Comparison of ENCODE assay signal across 21 cellular contexts in the genomic region with DNA sequence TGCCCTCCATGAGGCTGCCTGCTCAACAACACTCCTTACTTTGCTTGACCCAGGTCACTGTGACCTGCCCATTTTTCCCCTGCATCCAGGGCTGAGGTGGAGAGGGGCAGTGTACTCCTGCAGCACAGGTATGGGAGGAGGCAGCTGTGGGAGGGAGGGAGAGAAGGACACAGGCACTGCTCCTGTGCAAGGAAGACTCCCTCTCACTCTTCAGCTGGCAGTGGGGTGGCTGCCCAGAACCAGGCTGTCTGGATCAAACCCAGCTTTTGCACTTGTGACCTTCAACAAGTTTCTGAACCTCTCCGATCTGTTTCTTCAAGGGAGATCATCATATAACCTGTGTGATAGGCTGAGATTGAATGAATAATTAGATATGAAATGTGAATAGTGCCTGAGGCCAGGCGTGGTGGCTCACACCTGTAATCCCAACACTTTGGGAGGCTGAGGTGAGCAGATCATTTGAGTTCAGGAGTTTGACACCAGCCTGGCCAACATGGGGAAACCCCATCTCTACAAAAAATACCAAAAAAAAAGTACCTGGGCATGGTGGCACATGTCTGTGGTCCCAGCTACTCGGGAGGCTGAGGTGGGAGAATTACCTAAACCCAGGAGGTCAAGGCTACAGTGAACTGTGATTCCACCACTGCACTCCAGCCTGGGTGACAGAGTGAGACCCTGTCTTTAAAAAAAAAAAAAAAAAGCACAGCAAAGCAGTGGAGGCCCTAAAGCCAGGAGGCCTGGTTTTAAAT. TPM values are rescaled to one million over a fixed set of nuclear protein-coding genes. Genes with fewer than 3 reads are reported as not detected.
DNase-seq lines count a peak whose midpoint lies in the region; ATAC-seq, FAIRE-seq and TF ChIP-seq lines count a peak whose summit lies in the region.
"Had no signal": no experiment of that assay in that cellular context is flagged by ENCODE, and none has a peak within 500 bp of the region (broad histone marks: within the 10 kb centered on the region; RNA-seq: fewer than 3 reads in every experiment).

No MANE protein-coding gene starts in this region.

- peaks cover 17% of the 10 kb centered on the region for H3K4me1 ChIP-seq in CD4-positive, alpha-beta memory T cell (ENCODE audit: insufficient read depth, low read length)
- peaks cover 8 to 10% of the 10 kb centered on the region in 2 donors for H3K4me1 ChIP-seq in naive thymus-derived CD4-positive, alpha-beta T cell (ENCODE audit: control insufficient read depth in 2 of 2, insufficient read depth in 2 of 2, low read length in 2 of 2)
- H3K4me1 ChIP-seq in small intestine (ENCODE audit: control insufficient read depth in 2 of 2, insufficient read depth in 1 of 2, low read depth in 1 of 2, low read length in 1 of 2) = no peaks in the 10 kb centered on the region

- no peaks in the 10 kb centered on the region for H3K9me3 ChIP-seq in CD4-positive, alpha-beta memory T cell (ENCODE audit: control insufficient read depth in 1 of 2, low read length in 2 of 2)
- no peaks in the 10 kb centered on the region for H3K9me3 ChIP-seq in naive thymus-derived CD4-positive, alpha-beta T cell (ENCODE audit: control insufficient read depth in 2 of 3, low read length in 3 of 3)
- H3K9me3 ChIP-seq in small intestine (ENCODE audit: control insufficient read depth, low read depth) = no peaks in the 10 kb centered on the region
- H3K9me3 ChIP-seq: left ventricle myocardium inferior had no signal

- no peak overlapping the region for H3K27ac ChIP-seq in CD4-positive, alpha-beta memory T cell (ENCODE audit: low read depth, low read length)
- no peak overlapping the region for H3K27ac ChIP-seq in naive thymus-derived CD4-positive, alpha-beta T cell (ENCODE audit: low read depth, low read length)
- H3K27ac ChIP-seq in small intestine (ENCODE audit: low read depth in 1 of 2, low read length in 1 of 2) = no peak overlapping the region
- H3K27ac ChIP-seq: left ventricle myocardium inferior, VCaP had no signal

- H3K9me3 Mint-ChIP-seq in activated CD4-positive, alpha-beta T cell treated with anti-CD3 and anti-CD28 coated beads for 36 hours (ENCODE audit: low read depth) = no peaks in the 10 kb centered on the region
- H3K9me3 Mint-ChIP-seq in CD4-positive, alpha-beta memory T cell = no peaks in the 10 kb centered on the region
- H3K9me3 Mint-ChIP-seq in activated CD8-positive, alpha-beta T cell treated with anti-CD3 and anti-CD28 coated beads for 36 hours = no peaks in the 10 kb centered on the region
- no peaks in the 10 kb centered on the region for H3K9me3 Mint-ChIP-seq in naive thymus-derived CD4-positive, alpha-beta T cell
- H3K9me3 Mint-ChIP-seq: type B pancreatic cell had no signal

- H3K4me3 ChIP-seq in CD4-positive, alpha-beta memory T cell (ENCODE audit: low read length in 2 of 2) = no peak overlapping the region
- H3K4me3 ChIP-seq in naive thymus-derived CD4-positive, alpha-beta T cell (ENCODE audit: low read length) = no peak overlapping the region
- no peak overlapping the region for H3K4me3 ChIP-seq in small intestine (ENCODE audit: low read depth in 1 of 2, low read length in 2 of 2)
- H3K4me3 ChIP-seq: left ventricle myocardium inferior had no signal

- no peaks in the 10 kb centered on the region for H3K27me3 ChIP-seq in CD4-positive, alpha-beta memory T cell (ENCODE audit: insufficient read depth, low read length)
- no peaks in the 10 kb centered on the region for H3K27me3 ChIP-seq in naive thymus-derived CD4-positive, alpha-beta T cell (ENCODE audit: control insufficient read depth in 2 of 2, insufficient read depth in 2 of 2, low read length in 2 of 2)
- no peaks in the 10 kb centered on the region for H3K27me3 ChIP-seq in small intestine (ENCODE audit: control insufficient read depth in 2 of 2, insufficient read depth in 2 of 2, low read length in 2 of 2)

- peak overlapping the region; percentile 67 for H3K27ac Mint-ChIP-seq in activated CD4-positive, alpha-beta T cell treated with anti-CD3 and anti-CD28 coated beads for 36 hours
- H3K27ac Mint-ChIP-seq in CD4-positive, alpha-beta memory T cell = peak overlapping the region; percentile 25 to 88 (median 68)
- H3K27ac Mint-ChIP-seq in activated CD8-positive, alpha-beta T cell treated with anti-CD3 and anti-CD28 coated beads for 36 hours = peak overlapping the region; percentile 6
- peak overlapping the region; percentile 0 to 80 (median 71) for H3K27ac Mint-ChIP-seq in naive thymus-derived CD4-positive, alpha-beta T cell
- H3K27ac Mint-ChIP-seq: type B pancreatic cell had no signal

- no peak for DNase-seq in activated CD4-positive, alpha-beta T cell treated with anti-CD3 and anti-CD28 coated beads for 36 hours
- DNase-seq in activated CD4-positive, alpha-beta T cell treated with anti-CD3 and anti-CD28 coated beads, Interleukin-2, amount 50 U/mL, for 48 hours = no peak
- no peak for DNase-seq in CD4-positive, alpha-beta memory T cell
- no peak for DNase-seq in activated CD8-positive, alpha-beta T cell treated with anti-CD3 and anti-CD28 coated beads for 36 hours
- DNase-seq in naive thymus-derived CD4-positive, alpha-beta T cell = no peak
- no peak for DNase-seq in superior temporal gyrus (ENCODE audit: extremely low spot score)
- DNase-seq in small intestine = no peak
- DNase-seq: C1 segment of cervical spinal cord, DMS53, Kasumi-1, left ventricle myocardium inferior, NCI-H1105, NCI-H748 treated with DMSO at 0.1 percent for 48 hours had no signal

- CTCF ChIA-PET in activated CD4-positive, alpha-beta T cell treated with anti-CD3 and anti-CD28 coated beads for 36 hours (lab: Charles Lee) = interaction anchor here (0.6 to 5.6 kb wide), 4 partner anchors 17 to 292 kb away, joined by 3 to 36 read pairs (median 4); partner anchors contain the start of gene RAB5IF
- CTCF ChIA-PET in CD4-positive, alpha-beta memory T cell (lab: Charles Lee; ENCODE audit: partially characterized antibody) = interaction anchor here (0.7 to 13.2 kb wide), 5 partner anchors 12 to 167 kb away, joined by 3 to 132 read pairs (median 4); partner anchors contain the start of gene TGIF2
- CTCF ChIA-PET in activated CD8-positive, alpha-beta T cell treated with anti-CD3 and anti-CD28 coated beads for 36 hours (lab: Charles Lee) = interaction anchor here (1.3 to 4.4 kb wide), 3 partner anchors 11 to 18 kb away, joined by 3 to 25 read pairs (median 14); partner anchors contain the start of gene RAB5IF
- CTCF ChIA-PET in naive thymus-derived CD4-positive, alpha-beta T cell (lab: Charles Lee) = interaction anchor here (0.8 to 4.9 kb wide), 5 partner anchors 17 to 29 kb away, joined by 3 to 20 read pairs (median 4); partner anchors contain the start of gene RAB5IF

- POLR2A ChIA-PET in activated CD4-positive, alpha-beta T cell treated with anti-CD3 and anti-CD28 coated beads for 36 hours (lab: Charles Lee) = interaction anchor here (0.9 kb wide), 1 partner anchor 11 kb away, joined by 5 read pairs; no protein-coding TSS in a partner anchor
- POLR2A ChIA-PET in CD4-positive, alpha-beta memory T cell (lab: Charles Lee; ENCODE audit: partially characterized antibody) = interaction anchor here (1.0 to 13.7 kb wide), 4 partner anchors 7 to 159 kb away, joined by 4 to 202 read pairs (median 74); partner anchors contain the start of genes NDRG3, RAB5IF and TGIF2
- POLR2A ChIA-PET in activated CD8-positive, alpha-beta T cell treated with anti-CD3 and anti-CD28 coated beads for 36 hours (lab: Charles Lee) = interaction anchor here (0.6 to 16.3 kb wide), 3 partner anchors 12 to 335 kb away, joined by 3 to 214 read pairs (median 11); partner anchors contain the start of genes RAB5IF and TGIF2
- POLR2A ChIA-PET in naive thymus-derived CD4-positive, alpha-beta T cell (lab: Charles Lee) = interaction anchor here (0.5 to 1.6 kb wide), 5 partner anchors 10 to 19 kb away, joined by 3 to 5 read pairs (median 5); no protein-coding TSS in a partner anchor

- ATAC-seq in activated CD4-positive, alpha-beta T cell treated with anti-CD3 and anti-CD28 coated beads for 36 hours = no peak
- no peak for ATAC-seq in activated CD8-positive, alpha-beta T cell treated with anti-CD3 and anti-CD28 coated beads for 36 hours
- peak; percentile 1 for ATAC-seq in naive thymus-derived CD4-positive, alpha-beta T cell
- ATAC-seq in HG02840 (IDR thresholded peaks at IDR 0.05; ENCODE audit: low FRiP score, unreplicated experiment) = no peak
- ATAC-seq: esophagus mucosa had no signal

- peaks cover 34% of the 10 kb centered on the region for H3K4me1 Mint-ChIP-seq in activated CD4-positive, alpha-beta T cell treated with anti-CD3 and anti-CD28 coated beads for 36 hours
- peaks cover 16 to 38% (median 24%) of the 10 kb centered on the region in 4 donors for H3K4me1 Mint-ChIP-seq in CD4-positive, alpha-beta memory T cell
- peaks cover 45% of the 10 kb centered on the region for H3K4me1 Mint-ChIP-seq in activated CD8-positive, alpha-beta T cell treated with anti-CD3 and anti-CD28 coated beads for 36 hours (ENCODE audit: low read depth)
- peaks cover 21 to 41% (median 32%) of the 10 kb centered on the region in 7 donors for H3K4me1 Mint-ChIP-seq in naive thymus-derived CD4-positive, alpha-beta T cell

- no peaks in the 10 kb centered on the region for H3K27me3 Mint-ChIP-seq in activated CD4-positive, alpha-beta T cell treated with anti-CD3 and anti-CD28 coated beads for 36 hours
- H3K27me3 Mint-ChIP-seq in CD4-positive, alpha-beta memory T cell = no peaks in the 10 kb centered on the region
- H3K27me3 Mint-ChIP-seq in activated CD8-positive, alpha-beta T cell treated with anti-CD3 and anti-CD28 coated beads for 36 hours = no peaks in the 10 kb centered on the region
- H3K27me3 Mint-ChIP-seq in naive thymus-derived CD4-positive, alpha-beta T cell = no peaks in the 10 kb centered on the region
- H3K27me3 Mint-ChIP-seq: type B pancreatic cell had no signal

- TF ChIP-seq CTCF in activated CD8-positive, alpha-beta T cell treated with anti-CD3 and anti-CD28 coated beads for 36 hours (IDR thresholded peaks at IDR 0.05) = no peak

- WGBS in small intestine, 3 donors = 82 to 89% (median 87%) methylated on average over 3 of the region's 3 CpGs

- H3K36me3 Mint-ChIP-seq in activated CD4-positive, alpha-beta T cell treated with anti-CD3 and anti-CD28 coated beads for 36 hours (ENCODE audit: low read depth) = peaks cover 39% of the 10 kb centered on the region
- peaks cover 12 to 38% of the 10 kb centered on the region in 2 donors for H3K36me3 Mint-ChIP-seq in CD4-positive, alpha-beta memory T cell
- H3K36me3 Mint-ChIP-seq in activated CD8-positive, alpha-beta T cell treated with anti-CD3 and anti-CD28 coated beads for 36 hours (ENCODE audit: low read depth) = peaks cover 48% of the 10 kb centered on the region
- H3K36me3 Mint-ChIP-seq in naive thymus-derived CD4-positive, alpha-beta T cell = peaks cover 0 to 20% (median 3%) of the 10 kb centered on the region in 5 donors

- intact Hi-C loops in activated CD4-positive, alpha-beta T cell treated with anti-CD3 and anti-CD28 coated beads for 36 hours (cut with DNase I, micrococcal nuclease) = no loop called here
- intact Hi-C loops in CD4-positive, alpha-beta memory T cell (cut with micrococcal nuclease) = no loop called here
- intact Hi-C loops in activated CD8-positive, alpha-beta T cell treated with anti-CD3 and anti-CD28 coated beads for 36 hours (cut with micrococcal nuclease) = no loop called here
- intact Hi-C loops in naive thymus-derived CD4-positive, alpha-beta T cell (cut with micrococcal nuclease) = loop anchor here in 1 of 2 donors (2.0 kb wide), 1 partner anchor 17 kb away; the partner anchor contains the start of gene RAB5IF

- FAIRE-seq in small intestine (lab: Jason Lieb, UNC) = no peak
- FAIRE-seq: bronchial epithelial cell had no signal

- peaks cover 4% of the 10 kb centered on the region for H3K36me3 ChIP-seq in CD4-positive, alpha-beta memory T cell (ENCODE audit: insufficient read depth, low read length)
- H3K36me3 ChIP-seq in naive thymus-derived CD4-positive, alpha-beta T cell (ENCODE audit: control insufficient read depth in 2 of 3, insufficient read depth in 3 of 3, low read length in 3 of 3) = peaks cover 0 to 34% (median 0%) of the 10 kb centered on the region in 3 experiments
- H3K36me3 ChIP-seq in small intestine (ENCODE audit: control insufficient read depth in 2 of 2, insufficient read depth in 2 of 2, low read length in 2 of 2) = peaks cover 0 to 6% of the 10 kb centered on the region in 2 donors

- H3K4me3 Mint-ChIP-seq in activated CD4-positive, alpha-beta T cell treated with anti-CD3 and anti-CD28 coated beads for 36 hours = no peak overlapping the region
- H3K4me3 Mint-ChIP-seq in CD4-positive, alpha-beta memory T cell = no peak overlapping the region
- H3K4me3 Mint-ChIP-seq in activated CD8-positive, alpha-beta T cell treated with anti-CD3 and anti-CD28 coated beads for 36 hours = no peak overlapping the region
- H3K4me3 Mint-ChIP-seq in naive thymus-derived CD4-positive, alpha-beta T cell = no peak overlapping the region
- H3K4me3 Mint-ChIP-seq: type B pancreatic cell had no signal

RNA-seq across cellular contexts. Expression of gene TGIF2, which starts 14.2 kb away (rescaled TPM):
- 10 to 100 TPM; 44.9 to 48.7 TPM for total RNA-seq in activated CD4-positive, alpha-beta T cell treated with anti-CD3 and anti-CD28 coated beads for 36 hours
- total RNA-seq in CD4-positive, alpha-beta memory T cell = 10 to 100 TPM; 31.7 to 35.0 TPM
- 10 to 100 TPM; 19.2 to 24.7 TPM for polyA plus RNA-seq in CD4-positive, alpha-beta memory T cell
- 10 to 100 TPM; 55.3 to 56.8 TPM for total RNA-seq in activated CD8-positive, alpha-beta T cell treated with anti-CD3 and anti-CD28 coated beads for 36 hours
- 10 to 100 TPM; 35.6 to 44.3 (median 40.7) TPM for total RNA-seq in naive thymus-derived CD4-positive, alpha-beta T cell
- 10 to 100 TPM; 32.1 to 37.7 TPM for polyA plus RNA-seq in naive thymus-derived CD4-positive, alpha-beta T cell
- 1 to 10 TPM in 2 of 3 donors, under 1 TPM in 1; 0.45 to 8.1 (median 3.0) TPM for polyA plus RNA-seq in small intestine

RNA-seq across cellular contexts. Expression of gene RAB5IF, which starts 18.0 kb away (rescaled TPM):
- 10 to 100 TPM; 71.7 to 90.2 TPM for total RNA-seq in activated CD4-positive, alpha-beta T cell treated with anti-CD3 and anti-CD28 coated beads for 36 hours
- total RNA-seq in CD4-positive, alpha-beta memory T cell = 10 to 100 TPM; 63.4 to 67.5 TPM
- 100 to 1,000 TPM; 162 to 212 TPM for polyA plus RNA-seq in CD4-positive, alpha-beta memory T cell
- 10 to 100 TPM; 74.5 to 77.1 TPM for total RNA-seq in activated CD8-positive, alpha-beta T cell treated with anti-CD3 and anti-CD28 coated beads for 36 hours
- total RNA-seq in naive thymus-derived CD4-positive, alpha-beta T cell = 100 to 1,000 TPM in 1 of 5 experiments, 10 to 100 TPM in 4; 47.9 to 100 (median 53.1) TPM
- polyA plus RNA-seq in naive thymus-derived CD4-positive, alpha-beta T cell = 100 to 1,000 TPM; 104 to 153 TPM
- 100 to 1,000 TPM; 127 to 173 (median 129) TPM for polyA plus RNA-seq in small intestine

RNA-seq across cellular contexts. Expression of gene MYL9, which starts 46.2 kb away (rescaled TPM):
- total RNA-seq in activated CD4-positive, alpha-beta T cell treated with anti-CD3 and anti-CD28 coated beads for 36 hours = under 1 TPM; 0.60 to 0.66 TPM
- total RNA-seq in CD4-positive, alpha-beta memory T cell = not detected
- not detected for polyA plus RNA-seq in CD4-positive, alpha-beta memory T cell
- not detected for total RNA-seq in activated CD8-positive, alpha-beta T cell treated with anti-CD3 and anti-CD28 coated beads for 36 hours
- 1 to 10 TPM in 1 of 5 experiments, under 1 TPM in 2, not detected in 2; 0.29 to 2.4 (median 0.29) TPM for total RNA-seq in naive thymus-derived CD4-positive, alpha-beta T cell
- not detected for polyA plus RNA-seq in naive thymus-derived CD4-positive, alpha-beta T cell
- 10 to 100 TPM in 2 of 3 donors, 1 to 10 TPM in 1; 7.4 to 91.2 (median 34.6) TPM for polyA plus RNA-seq in small intestine
- total RNA-seq: H4 had no signal

RNA-seq across cellular contexts. Expression of gene SLA2, which starts 58.4 kb away (rescaled TPM):
- total RNA-seq in activated CD4-positive, alpha-beta T cell treated with anti-CD3 and anti-CD28 coated beads for 36 hours = 10 to 100 TPM; 48.7 to 52.6 TPM
- 10 to 100 TPM; 28.7 to 29.9 TPM for total RNA-seq in CD4-positive, alpha-beta memory T cell
- 10 to 100 TPM; 12.7 to 14.3 TPM for polyA plus RNA-seq in CD4-positive, alpha-beta memory T cell
- 10 to 100 TPM; 51.5 to 53.5 TPM for total RNA-seq in activated CD8-positive, alpha-beta T cell treated with anti-CD3 and anti-CD28 coated beads for 36 hours
- 10 to 100 TPM; 28.3 to 80.7 (median 29.7) TPM for total RNA-seq in naive thymus-derived CD4-positive, alpha-beta T cell
- 10 to 100 TPM; 11.0 to 13.7 TPM for polyA plus RNA-seq in naive thymus-derived CD4-positive, alpha-beta T cell
- 1 to 10 TPM in 2 of 3 donors, under 1 TPM in 1; 0.49 to 3.8 (median 1.6) TPM for polyA plus RNA-seq in small intestine
- total RNA-seq: A172, bronchial epithelial cell, H4, myocyte had no signal

Comparison
In these comparisons a context has a peak if more than half of its experiments do, and no peak if none do; other contexts are left out.
1. H3K27ac Mint-ChIP-seq: peak in every context shown above with its lines; median percentile 71 in naive thymus-derived CD4-positive, alpha-beta T cell; 68 in CD4-positive, alpha-beta memory T cell; 67 in activated CD4-positive, alpha-beta T cell treated with anti-CD3 and anti-CD28 coated beads for 36 hours; 6 in activated CD8-positive, alpha-beta T cell treated with anti-CD3 and anti-CD28 coated beads for 36 hours.